In the genomic region with DNA sequence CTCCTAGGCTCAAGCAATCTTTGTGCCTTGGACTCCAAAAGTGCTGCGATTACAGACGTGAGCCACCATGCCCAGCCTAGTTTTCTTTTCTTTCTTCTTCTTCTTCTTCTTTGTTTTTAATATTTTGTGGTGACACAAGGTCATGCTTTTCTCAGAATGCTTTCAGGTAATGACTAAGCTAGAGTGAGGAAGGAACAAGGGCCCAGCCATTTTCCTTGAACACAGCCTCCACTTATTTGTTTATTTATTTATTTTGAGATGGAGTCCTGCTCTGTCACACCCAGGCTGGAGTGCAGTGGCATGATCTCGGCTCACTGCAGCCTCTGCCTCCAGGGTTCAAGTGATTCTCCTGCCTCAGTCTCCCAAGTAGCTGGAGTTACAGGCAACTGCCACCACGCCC, we compare ENCODE assay signal across 25 cellular contexts.
DNase-seq lines count a peak whose midpoint lies in the region; ATAC-seq, FAIRE-seq and TF ChIP-seq lines count a peak whose summit lies in the region.
"Had no signal": no experiment of that assay in that cellular context is flagged by ENCODE, and none has a peak within 500 bp of the region (broad histone marks: within the 10 kb centered on the region; RNA-seq: fewer than 3 reads in every experiment).

No MANE protein-coding gene starts in this region.

- H3K4me3 ChIP-seq in HepG2 (replicated peaks in 1 of 3; ENCODE audit: insufficient read depth in 1 of 3, low read depth in 2 of 3, low read length in 3 of 3), result no peak overlapping the region
- H3K4me3 ChIP-seq: SJSA1 had no signal

- no peak for TF ChIP-seq RAD21 in HepG2 (CRISPR knock-in tag; IDR thresholded peaks at IDR 0.05)

- BruUV-seq in HepG2 (replicated peaks; lab: Mats Ljungman, UMichigan), result no TSS peak

- no peak overlapping the region for H3K27ac Mint-ChIP-seq in activated CD4-positive, alpha-beta T cell treated with anti-CD3 and anti-CD28 coated beads, Interleukin-2, amount 10 ng/mL, durations not matched to agents 24 days and 14 days
- no peak overlapping the region for H3K27ac Mint-ChIP-seq in activated CD4-positive, alpha-beta T cell treated with anti-CD3 and anti-CD28 coated beads for 36 hours
- no peak overlapping the region for H3K27ac Mint-ChIP-seq in natural killer cell treated with Interleukin-12 subunit alpha and Interleukin-12 subunit beta and Interleukin-15 and Interleukin-18, amount 100 ng/mL, for 72 hours
- H3K27ac Mint-ChIP-seq in natural killer cell, result no peak overlapping the region
- peak overlapping the region; percentile 88 for H3K27ac Mint-ChIP-seq in activated T-helper 17 cell treated with anti-CD3 and anti-CD28 coated beads, Interleukin-2, amount 50 U/mL, for 72 hours

- intact Hi-C loops in activated CD4-positive, alpha-beta T cell treated with anti-CD3 and anti-CD28 coated beads, Interleukin-2, amount 10 ng/mL, durations not matched to agents 24 days and 14 days (cut with micrococcal nuclease), result no loop called here
- intact Hi-C loops in activated CD4-positive, alpha-beta T cell treated with anti-CD3 and anti-CD28 coated beads for 36 hours (cut with DNase I, micrococcal nuclease), result no loop called here
- intact Hi-C loops in natural killer cell (cut with micrococcal nuclease) (no loop called here), HepG2 (cut with micrococcal nuclease; ENCODE audit: unreplicated experiment) (no loop called here)

- no peaks in the 10 kb centered on the region; the same call in 1 of the 2 replicates for H3K9me3 ChIP-seq in HepG2 (ENCODE audit: low read length)

- H3K4me3 Mint-ChIP-seq in activated CD4-positive, alpha-beta T cell treated with anti-CD3 and anti-CD28 coated beads, Interleukin-2, amount 10 ng/mL, durations not matched to agents 24 days and 14 days, result peak overlapping the region; percentile 20
- no peak overlapping the region for H3K4me3 Mint-ChIP-seq in activated CD4-positive, alpha-beta T cell treated with anti-CD3 and anti-CD28 coated beads for 36 hours
- H3K4me3 Mint-ChIP-seq in natural killer cell treated with Interleukin-12 subunit alpha and Interleukin-12 subunit beta and Interleukin-15 and Interleukin-18, amount 100 ng/mL, for 72 hours, result peak overlapping the region; percentile 79
- no peak overlapping the region for H3K4me3 Mint-ChIP-seq in natural killer cell
- peak overlapping the region; percentile 64 for H3K4me3 Mint-ChIP-seq in activated T-helper 17 cell treated with anti-CD3 and anti-CD28 coated beads, Interleukin-2, amount 50 U/mL, for 72 hours
- H3K4me3 Mint-ChIP-seq: CD8-positive, alpha-beta memory T cell had no signal

- H3K27me3 Mint-ChIP-seq in activated CD4-positive, alpha-beta T cell treated with anti-CD3 and anti-CD28 coated beads, Interleukin-2, amount 10 ng/mL, durations not matched to agents 24 days and 14 days, result peaks cover 9% of the 10 kb centered on the region
- no peaks in the 10 kb centered on the region for H3K27me3 Mint-ChIP-seq in activated CD4-positive, alpha-beta T cell treated with anti-CD3 and anti-CD28 coated beads for 36 hours
- no peaks in the 10 kb centered on the region for H3K27me3 Mint-ChIP-seq in natural killer cell treated with Interleukin-12 subunit alpha and Interleukin-12 subunit beta and Interleukin-15 and Interleukin-18, amount 100 ng/mL, for 72 hours
- H3K27me3 Mint-ChIP-seq in natural killer cell (ENCODE audit: low read depth in 2 of 2), result peaks cover 0 to 7% of the 10 kb centered on the region in 2 donors
- H3K27me3 Mint-ChIP-seq in activated T-helper 17 cell treated with anti-CD3 and anti-CD28 coated beads, Interleukin-2, amount 50 U/mL, for 72 hours, result peaks cover 3% of the 10 kb centered on the region
- H3K27me3 Mint-ChIP-seq: CD8-positive, alpha-beta memory T cell; IgD-negative memory B cell had no signal

- no peaks in the 10 kb centered on the region for H3K36me3 ChIP-seq in HepG2 (replicated peaks in 1 of 2; ENCODE audit: control insufficient read depth in 1 of 2, insufficient read depth in 2 of 2, low read length in 2 of 2)
- H3K36me3 ChIP-seq: SJSA1 had no signal

- no peaks in the 10 kb centered on the region for H3K27me3 ChIP-seq in HepG2 (ENCODE audit: control insufficient read depth in 1 of 2, insufficient read depth in 2 of 2, low read length in 2 of 2)
- H3K27me3 ChIP-seq: SJSA1 had no signal

- TF ChIP-seq POLR2A in HepG2 (IDR thresholded peaks at IDR 0.05; ENCODE audit: insufficient read depth in 1 of 2, low read depth in 2 of 2, low read length in 2 of 2), result no peak

- H3K79me2 ChIP-seq in HepG2 (ENCODE audit: insufficient read depth, low read length), result no peaks in the 10 kb centered on the region

- DNase-seq in activated CD4-positive, alpha-beta T cell treated with anti-CD3 and anti-CD28 coated beads, Interleukin-2, amount 10 ng/mL, durations not matched to agents 24 days and 14 days, result no peak
- no peak for DNase-seq in activated CD4-positive, alpha-beta T cell treated with anti-CD3 and anti-CD28 coated beads for 36 hours
- DNase-seq in natural killer cell treated with Interleukin-12 subunit alpha and Interleukin-12 subunit beta and Interleukin-15 and Interleukin-18, amount 100 ng/mL, for 72 hours (ENCODE audit: low spot score), result no peak
- DNase-seq in natural killer cell (no peak), NOMO-1 (lab: John Stamatoyannopoulos, UW; ENCODE audit: unreplicated experiment in 2 of 2) (no peak), HepG2 (ENCODE audit: low spot score) (no peak)
- DNase-seq: 8988T; AML-193; C1 segment of cervical spinal cord; CD8-positive, alpha-beta memory T cell; DMS153; Karpas-422; MV-4-11; NCI-H1105 treated with DMSO at 0.1 percent for 48 hours; NCI-H2081; NCI-H2171; NCI-H345; NCI-H524; NCI-H82; OCI-M1 had no signal

- no peaks in the 10 kb centered on the region for H4K20me1 ChIP-seq in HepG2 (ENCODE audit: insufficient read depth, low read length)

- H3K9ac ChIP-seq in HepG2 (ENCODE audit: insufficient read depth, low read depth, low read length), result no peak overlapping the region

- TF ChIP-seq EP300 in HepG2 (IDR thresholded peaks at IDR 0.05; ENCODE audit: low read depth in 2 of 2, low read length in 2 of 2) (no peak), HepG2 (CRISPR knock-in tag; IDR thresholded peaks at IDR 0.05; ENCODE audit: borderline replicate concordance) (no peak)

- no peak overlapping the region for H3K27ac ChIP-seq in HepG2 (ENCODE audit: extremely low read length, insufficient read depth, low read length)
- H3K27ac ChIP-seq: SJSA1 had no signal

- H3K4me1 ChIP-seq in HepG2 (ENCODE audit: insufficient read depth, low read length), result 0 out of 2 replicates have a peak, but pooled peaks cover 10% of the 10 kb centered on the region

- in situ Hi-C loops in HepG2 (cut with HindIII; ENCODE audit: extremely low pct_ligation_motif_present, low pct_unique_long_range_greater_than_20kb), result no loop called here

- 68% methylated on average over 4 of the region's 4 CpGs for WGBS in HepG2 (ENCODE audit: low lambda C conversion rate)

- CTCF ChIA-PET in activated CD4-positive, alpha-beta T cell treated with anti-CD3 and anti-CD28 coated beads for 36 hours (lab: Charles Lee), result interaction anchor here (0.5 kb wide), 2 partner anchors 118 to 137 kb away, joined by 3 read pairs; no protein-coding TSS in a partner anchor
- CTCF ChIA-PET in HepG2 (lab: Yijun Ruan, JAX; ENCODE audit: low intra/inter-chr PET ratio, low total read pairs), result no interaction called here

- H3K4me1 Mint-ChIP-seq in activated CD4-positive, alpha-beta T cell treated with anti-CD3 and anti-CD28 coated beads, Interleukin-2, amount 10 ng/mL, durations not matched to agents 24 days and 14 days, result peaks cover 18% of the 10 kb centered on the region
- no peaks in the 10 kb centered on the region for H3K4me1 Mint-ChIP-seq in activated CD4-positive, alpha-beta T cell treated with anti-CD3 and anti-CD28 coated beads for 36 hours
- H3K4me1 Mint-ChIP-seq in natural killer cell treated with Interleukin-12 subunit alpha and Interleukin-12 subunit beta and Interleukin-15 and Interleukin-18, amount 100 ng/mL, for 72 hours (ENCODE audit: low read depth in 2 of 2), result peaks cover 0 to 7% of the 10 kb centered on the region in 2 donors
- no peaks in the 10 kb centered on the region for H3K4me1 Mint-ChIP-seq in natural killer cell
- peaks cover 12% of the 10 kb centered on the region for H3K4me1 Mint-ChIP-seq in activated T-helper 17 cell treated with anti-CD3 and anti-CD28 coated beads, Interleukin-2, amount 50 U/mL, for 72 hours
- H3K4me1 Mint-ChIP-seq: CD8-positive, alpha-beta memory T cell had no signal

- no peak for FAIRE-seq in HepG2 (lab: Jason Lieb, UNC)
- FAIRE-seq: G401.6 had no signal

- H2AFZ ChIP-seq in HepG2 (ENCODE audit: low read length), result no peak overlapping the region

- H3K4me2 ChIP-seq in HepG2 (ENCODE audit: low read depth, low read length), result no peak overlapping the region

- peaks cover 12% of the 10 kb centered on the region for H3K36me3 Mint-ChIP-seq in activated CD4-positive, alpha-beta T cell treated with anti-CD3 and anti-CD28 coated beads, Interleukin-2, amount 10 ng/mL, durations not matched to agents 24 days and 14 days (ENCODE audit: low read depth)
- no peaks in the 10 kb centered on the region for H3K36me3 Mint-ChIP-seq in activated CD4-positive, alpha-beta T cell treated with anti-CD3 and anti-CD28 coated beads for 36 hours (ENCODE audit: low read depth)
- H3K36me3 Mint-ChIP-seq in natural killer cell treated with Interleukin-12 subunit alpha and Interleukin-12 subunit beta and Interleukin-15 and Interleukin-18, amount 100 ng/mL, for 72 hours, result peaks cover 15% of the 10 kb centered on the region
- H3K36me3 Mint-ChIP-seq in natural killer cell, result no peaks in the 10 kb centered on the region
- H3K36me3 Mint-ChIP-seq in activated T-helper 17 cell treated with anti-CD3 and anti-CD28 coated beads, Interleukin-2, amount 50 U/mL, for 72 hours (ENCODE audit: low read depth), result no peaks in the 10 kb centered on the region

- peaks cover 12% of the 10 kb centered on the region for H3K9me3 Mint-ChIP-seq in activated CD4-positive, alpha-beta T cell treated with anti-CD3 and anti-CD28 coated beads, Interleukin-2, amount 10 ng/mL, durations not matched to agents 24 days and 14 days
- H3K9me3 Mint-ChIP-seq in activated CD4-positive, alpha-beta T cell treated with anti-CD3 and anti-CD28 coated beads for 36 hours (ENCODE audit: low read depth), result no peaks in the 10 kb centered on the region
- H3K9me3 Mint-ChIP-seq in natural killer cell treated with Interleukin-12 subunit alpha and Interleukin-12 subunit beta and Interleukin-15 and Interleukin-18, amount 100 ng/mL, for 72 hours, result no peaks in the 10 kb centered on the region
- H3K9me3 Mint-ChIP-seq in natural killer cell, result peaks cover 0 to 2% of the 10 kb centered on the region in 2 donors
- H3K9me3 Mint-ChIP-seq in activated T-helper 17 cell treated with anti-CD3 and anti-CD28 coated beads, Interleukin-2, amount 50 U/mL, for 72 hours, result peaks cover 3% of the 10 kb centered on the region
- H3K9me3 Mint-ChIP-seq: CD8-positive, alpha-beta memory T cell; IgD-negative memory B cell had no signal

- no peak for ATAC-seq in activated CD4-positive, alpha-beta T cell treated with anti-CD3 and anti-CD28 coated beads for 36 hours
- ATAC-seq in natural killer cell treated with Interleukin-12 subunit alpha and Interleukin-12 subunit beta and Interleukin-15 and Interleukin-18, amount 100 ng/mL, for 72 hours, result peak in 1 of 2 donors; percentile 58
- ATAC-seq in natural killer cell (no peak), HepG2 (no peak)
- ATAC-seq in activated T-helper 17 cell treated with anti-CD3 and anti-CD28 coated beads, Interleukin-2, amount 50 U/mL, for 72 hours (replicated peaks), result peak; percentile 92
- ATAC-seq: Right ventricle myocardium inferior had no signal

- POLR2A ChIA-PET in activated CD4-positive, alpha-beta T cell treated with anti-CD3 and anti-CD28 coated beads for 36 hours (lab: Charles Lee), result no interaction called here
- POLR2A ChIA-PET in HepG2 (lab: Yijun Ruan, JAX), result interaction anchor here (1.3 kb wide), 1 partner anchor 11 kb away, joined by 6 read pairs; no protein-coding TSS in a partner anchor

- no peak for TF ChIP-seq CTCF in natural killer cell (IDR thresholded peaks at IDR 0.05)
- TF ChIP-seq CTCF in HepG2 (CRISPR knock-in tag; IDR thresholded peaks at IDR 0.05), result no peak

Comparison
In these comparisons a context has a peak if more than half of its experiments do, and no peak if none do; other contexts are left out.
1. H3K4me3 Mint-ChIP-seq: peak in activated CD4-positive, alpha-beta T cell treated with anti-CD3 and anti-CD28 coated beads, Interleukin-2, amount 10 ng/mL, durations not matched to agents 24 days and 14 days (single experiment), natural killer cell treated with Interleukin-12 subunit alpha and Interleukin-12 subunit beta and Interleukin-15 and Interleukin-18, amount 100 ng/mL, for 72 hours (single experiment) and activated T-helper 17 cell treated with anti-CD3 and anti-CD28 coated beads, Interleukin-2, amount 50 U/mL, for 72 hours (single experiment); none in activated CD4-positive, alpha-beta T cell treated with anti-CD3 and anti-CD28 coated beads for 36 hours (single experiment) and natural killer cell (single experiment).